Comparison of ENCODE assay signal across 37 cellular contexts in the genomic region with DNA sequence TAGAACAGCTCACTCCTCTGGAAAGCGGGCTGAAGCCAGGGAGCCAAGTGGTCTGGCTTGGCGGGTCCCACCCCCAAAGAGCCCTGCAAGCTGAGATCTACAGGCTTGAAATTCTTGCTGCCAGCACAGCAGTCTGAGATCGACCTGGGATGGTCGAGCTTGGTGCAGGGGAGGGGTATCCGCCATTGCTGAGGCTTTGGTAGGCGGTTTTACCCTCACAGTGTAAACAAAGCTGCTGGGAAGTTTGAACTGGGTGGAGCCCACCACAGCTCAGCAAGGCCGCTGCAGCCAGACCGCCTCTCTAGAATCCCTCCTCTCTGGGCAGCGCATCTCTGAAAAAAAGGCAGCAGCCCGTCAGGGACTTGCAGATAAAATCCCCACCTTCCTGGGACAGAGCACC.
"Had no signal": no experiment of that assay in that cellular context is flagged by ENCODE, and none has a peak within 500 bp of the region (broad histone marks: within the 10 kb centered on the region; RNA-seq: fewer than 3 reads in every experiment).

No MANE protein-coding gene starts in this region.

- H3K27me3 ChIP-seq: ascending aorta, cardiac muscle cell had no signal

- H3K4me3 ChIP-seq: ascending aorta, cardiac muscle cell had no signal

- H3K4me3 Mint-ChIP-seq: activated CD4-positive, alpha-beta memory T cell treated with anti-CD3 and anti-CD28 coated beads, Interleukin-2, amount 10 ng/mL, durations not matched to agents 7 days and 5 days; activated CD4-positive, alpha-beta T cell treated with anti-CD3 and anti-CD28 coated beads for 36 hours; activated CD4-positive, alpha-beta T cell treated with anti-CD3 and anti-CD28 coated beads, Interleukin-2, amount 10 ng/mL, durations not matched to agents 7 days and 5 days; activated CD8-positive, alpha-beta memory T cell treated with anti-CD3 and anti-CD28 coated beads, Interleukin-2, amount 10 ng/mL, durations not matched to agents 7 days and 5 days; activated CD8-positive, alpha-beta T cell treated with anti-CD3 and anti-CD28 coated beads, Interleukin-2, amount 10 ng/mL, durations not matched to agents 7 days and 5 days; activated naive CD4-positive, alpha-beta T cell treated with anti-CD3 and anti-CD28 coated beads, Interleukin-2, amount 10 ng/mL, durations not matched to agents 7 days and 5 days; activated naive CD4-positive, alpha-beta T cell treated with anti-CD3 and anti-CD28 coated beads, Interleukin-2, amount 50 U/mL, for 24 hours; activated naive CD8-positive, alpha-beta T cell; activated naive CD8-positive, alpha-beta T cell treated with anti-CD3 and anti-CD28 coated beads, Interleukin-2, amount 10 ng/mL, durations not matched to agents 7 days and 5 days; activated naive CD8-positive, alpha-beta T cell treated with anti-CD3 and anti-CD28 coated beads, Interleukin-2, amount 50 U/mL, for 24 hours; activated T-cell treated with anti-CD3 and anti-CD28 coated beads, Interleukin-2, amount 50 U/mL, for 24 hours; brain; central memory CD8-positive, alpha-beta T cell; T-helper 1 cell treated with Interleukin-12 subunit alpha and Interleukin-12 subunit beta and Interleukin-4 antibody, amounts not matched to agents 30 μg/mL and 1 μg/mL, for 36 hours; T-helper 2 cell treated with Interferon-gamma antibody and Interleukin-4, amounts not matched to agents 5 μg/mL and 100 μg/mL, for 36 hours had no signal

- H3K36me3 ChIP-seq: cardiac muscle cell had no signal

- H3K27me3 Mint-ChIP-seq: activated CD4-positive, alpha-beta memory T cell treated with anti-CD3 and anti-CD28 coated beads, Interleukin-2, amount 10 ng/mL, durations not matched to agents 7 days and 5 days; activated CD4-positive, alpha-beta T cell treated with anti-CD3 and anti-CD28 coated beads for 36 hours; activated CD4-positive, alpha-beta T cell treated with anti-CD3 and anti-CD28 coated beads, Interleukin-2, amount 10 ng/mL, durations not matched to agents 7 days and 5 days; activated CD8-positive, alpha-beta memory T cell treated with anti-CD3 and anti-CD28 coated beads, Interleukin-2, amount 10 ng/mL, durations not matched to agents 7 days and 5 days; activated naive CD4-positive, alpha-beta T cell treated with anti-CD3 and anti-CD28 coated beads, Interleukin-2, amount 10 ng/mL, durations not matched to agents 7 days and 5 days; activated naive CD4-positive, alpha-beta T cell treated with anti-CD3 and anti-CD28 coated beads, Interleukin-2, amount 50 U/mL, for 24 hours; activated naive CD8-positive, alpha-beta T cell; activated naive CD8-positive, alpha-beta T cell treated with anti-CD3 and anti-CD28 coated beads, Interleukin-2, amount 10 ng/mL, durations not matched to agents 7 days and 5 days; activated naive CD8-positive, alpha-beta T cell treated with anti-CD3 and anti-CD28 coated beads, Interleukin-2, amount 50 U/mL, for 24 hours; activated T-cell treated with anti-CD3 and anti-CD28 coated beads, Interleukin-2, amount 50 U/mL, for 24 hours; brain; central memory CD8-positive, alpha-beta T cell had no signal

- H3K9me3 Mint-ChIP-seq: central memory CD8-positive, alpha-beta T cell had no signal

- H3K27ac Mint-ChIP-seq: activated CD4-positive, alpha-beta memory T cell treated with anti-CD3 and anti-CD28 coated beads, Interleukin-2, amount 10 ng/mL, durations not matched to agents 7 days and 5 days; activated CD4-positive, alpha-beta T cell treated with anti-CD3 and anti-CD28 coated beads for 36 hours; activated CD4-positive, alpha-beta T cell treated with anti-CD3 and anti-CD28 coated beads, Interleukin-2, amount 10 ng/mL, durations not matched to agents 7 days and 5 days; activated CD8-positive, alpha-beta memory T cell treated with anti-CD3 and anti-CD28 coated beads, Interleukin-2, amount 10 ng/mL, durations not matched to agents 7 days and 5 days; activated CD8-positive, alpha-beta T cell treated with anti-CD3 and anti-CD28 coated beads, Interleukin-2, amount 10 ng/mL, durations not matched to agents 7 days and 5 days; activated naive CD4-positive, alpha-beta T cell treated with anti-CD3 and anti-CD28 coated beads, Interleukin-2, amount 10 ng/mL, durations not matched to agents 7 days and 5 days; activated naive CD4-positive, alpha-beta T cell treated with anti-CD3 and anti-CD28 coated beads, Interleukin-2, amount 50 U/mL, for 24 hours; activated naive CD8-positive, alpha-beta T cell; activated naive CD8-positive, alpha-beta T cell treated with anti-CD3 and anti-CD28 coated beads, Interleukin-2, amount 10 ng/mL, durations not matched to agents 7 days and 5 days; activated naive CD8-positive, alpha-beta T cell treated with anti-CD3 and anti-CD28 coated beads, Interleukin-2, amount 50 U/mL, for 24 hours; activated T-helper 2 cell treated with anti-CD3 and anti-CD28 coated beads, Interferon-gamma antibody, Interleukin-2, Interleukin-4, amounts not matched to agents 10 μg/mL and 5 μg/mL and 100 μg/mL, durations not matched to agents 14 hours and 24 hours and 36 hours; brain; T-helper 1 cell treated with Interleukin-12 subunit alpha and Interleukin-12 subunit beta and Interleukin-4 antibody, amounts not matched to agents 30 μg/mL and 1 μg/mL, for 36 hours; T-helper 2 cell treated with Interferon-gamma antibody and Interleukin-4, amounts not matched to agents 5 μg/mL and 100 μg/mL, for 36 hours had no signal

- FAIRE-seq: bronchial epithelial cell, TTC549 had no signal

- DNase-seq: activated CD4-positive, alpha-beta memory T cell treated with anti-CD3 and anti-CD28 coated beads, Interleukin-2, amount 10 ng/mL, durations not matched to agents 7 days and 5 days; activated CD4-positive, alpha-beta T cell treated with anti-CD3 and anti-CD28 coated beads for 1 hour; activated CD4-positive, alpha-beta T cell treated with anti-CD3 and anti-CD28 coated beads for 36 hours; activated CD4-positive, alpha-beta T cell treated with anti-CD3 and anti-CD28 coated beads for 48 hours; activated CD4-positive, alpha-beta T cell treated with anti-CD3 and anti-CD28 coated beads, Interleukin-2, amount 10 ng/mL, durations not matched to agents 7 days and 5 days; activated CD4-positive, alpha-beta T cell treated with anti-CD3 and anti-CD28 coated beads, Interleukin-2, amount 50 U/mL, for 48 hours; activated CD4-positive, CD25-positive, alpha-beta regulatory T cell; activated CD8-positive, alpha-beta memory T cell treated with anti-CD3 and anti-CD28 coated beads for 24 hours; activated CD8-positive, alpha-beta memory T cell treated with anti-CD3 and anti-CD28 coated beads, Interleukin-2, amount 10 ng/mL, durations not matched to agents 7 days and 5 days; activated CD8-positive, alpha-beta memory T cell treated with anti-CD3 and anti-CD28 coated beads, Interleukin-2, amount 50 U/mL, for 48 hours; activated CD8-positive, alpha-beta T cell treated with anti-CD3 and anti-CD28 coated beads, Interleukin-2, amount 10 ng/mL, durations not matched to agents 7 days and 5 days; activated effector memory CD4-positive, alpha-beta T cell treated with Interleukin-2 at 50 U/mL for 16 hours; activated gamma-delta T cell; activated naive CD4-positive, alpha-beta T cell treated with anti-CD3 and anti-CD28 coated beads, Interleukin-2, amount 10 ng/mL, durations not matched to agents 7 days and 5 days; activated naive CD4-positive, alpha-beta T cell treated with Interleukin-2 at 50 U/mL for 16 hours; activated naive CD8-positive, alpha-beta T cell treated with anti-CD3 and anti-CD28 coated beads, Interleukin-2, amount 10 ng/mL, durations not matched to agents 7 days and 5 days; activated naive CD8-positive, alpha-beta T cell treated with anti-CD3 and anti-CD28 coated beads, Interleukin-2, amount 50 U/mL, for 24 hours; activated T-cell treated with anti-CD3 and anti-CD28 coated beads, Interleukin-2, amount 50 U/mL, for 24 hours; activated T-cell treated with anti-CD3 and anti-CD28 coated beads, Interleukin-2, amount 50 U/mL, for 48 hours; amygdala; anterior cingulate cortex; caudate nucleus; T-helper 2 cell; T-helper 9 cell had no signal

- H3K4me1 Mint-ChIP-seq: activated CD4-positive, alpha-beta T cell treated with anti-CD3 and anti-CD28 coated beads for 36 hours; activated CD8-positive, alpha-beta memory T cell treated with anti-CD3 and anti-CD28 coated beads, Interleukin-2, amount 10 ng/mL, durations not matched to agents 7 days and 5 days; activated naive CD4-positive, alpha-beta T cell treated with anti-CD3 and anti-CD28 coated beads, Interleukin-2, amount 10 ng/mL, durations not matched to agents 7 days and 5 days; activated naive CD8-positive, alpha-beta T cell treated with anti-CD3 and anti-CD28 coated beads, Interleukin-2, amount 50 U/mL, for 24 hours; brain had no signal

- H3K4me1 ChIP-seq: ascending aorta had no signal

- H3K27ac ChIP-seq: ascending aorta, cardiac muscle cell, VCaP had no signal

- ATAC-seq: activated CD4-positive, alpha-beta T cell treated with anti-CD3 and anti-CD28 coated beads for 36 hours; activated CD4-positive, CD25-positive, alpha-beta regulatory T cell treated with anti-CD3 and anti-CD28 coated beads, Interleukin-2, amount 50 U/mL, for 24 hours; activated CD8-positive, alpha-beta memory T cell treated with anti-CD3 and anti-CD28 coated beads, Interleukin-2, amount 10 ng/mL, durations not matched to agents 7 days and 5 days; activated CD8-positive, alpha-beta T cell treated with anti-CD3 and anti-CD28 coated beads, Interleukin-2, amount 10 ng/mL, durations not matched to agents 7 days and 5 days; activated naive CD8-positive, alpha-beta T cell treated with anti-CD3 and anti-CD28 coated beads, Interleukin-2, amount 50 U/mL, for 24 hours had no signal
